9 cellular contexts compared by ENCODE assay signal in the genomic region with DNA sequence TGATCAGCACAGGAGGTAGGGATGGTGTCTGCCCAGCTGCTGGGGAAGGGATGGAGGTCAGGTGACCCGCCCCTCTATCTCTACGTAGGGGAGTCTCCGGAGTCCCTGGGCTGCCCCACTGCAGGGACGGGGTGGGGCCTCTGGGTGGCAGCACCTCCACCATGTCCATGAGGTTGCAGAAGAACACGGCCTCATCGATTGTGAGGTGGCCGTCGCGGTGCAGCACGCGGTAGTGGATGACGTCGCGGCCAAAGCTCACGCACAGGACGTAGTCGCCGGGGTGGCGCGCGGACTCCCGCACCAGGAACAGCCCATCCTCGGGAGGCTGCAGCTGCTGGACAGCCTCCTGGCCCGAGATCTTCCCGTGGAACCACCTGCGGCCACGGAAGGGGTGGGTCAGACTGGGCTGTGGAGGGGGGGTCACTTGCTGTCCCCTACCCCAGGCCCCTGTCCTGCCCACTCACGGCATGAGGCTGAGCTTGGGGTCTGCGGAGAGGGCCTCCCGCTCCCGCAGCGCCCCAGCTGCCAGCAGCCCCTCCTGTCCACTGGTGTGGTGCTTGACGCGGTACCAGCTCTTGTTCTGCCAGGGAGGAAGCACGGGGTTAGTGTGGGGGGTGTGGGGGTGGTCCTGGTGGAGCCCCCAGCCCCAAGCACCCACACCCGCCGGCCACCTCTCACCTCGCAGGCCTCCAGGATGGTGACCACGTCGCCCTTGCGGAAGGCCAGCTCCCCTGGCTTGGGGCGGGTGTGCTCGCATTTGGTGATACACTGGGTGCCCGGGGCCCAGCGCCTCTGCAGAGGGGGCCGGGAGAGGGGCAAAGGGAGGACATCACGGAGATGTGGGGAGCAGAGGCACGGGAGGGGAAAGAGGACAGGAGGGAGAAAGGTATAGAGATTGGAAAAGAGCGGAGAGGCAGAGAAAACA. TPM values are rescaled to one million over a fixed set of nuclear protein-coding genes. Genes with fewer than 3 reads are reported as not detected.
DNase-seq lines count a peak whose midpoint lies in the region; ATAC-seq and TF ChIP-seq lines count a peak whose summit lies in the region.
"Had no signal": no experiment of that assay in that cellular context is flagged by ENCODE, and none has a peak within 500 bp of the region (broad histone marks: within the 10 kb centered on the region; RNA-seq: fewer than 3 reads in every experiment).

No MANE protein-coding gene starts in this region.

- no peaks in the 10 kb centered on the region for H3K27me3 Mint-ChIP-seq in activated T-cell treated with anti-CD3 and anti-CD28 coated beads, Interleukin-2, amount 50 U/mL, for 72 hours (ENCODE audit: low read depth)

- intact Hi-C loops in lower lobe of right lung (cut with DNase I) = no loop called here

- no peak overlapping the region for H3K27ac ChIP-seq in lower lobe of right lung

- peaks cover 19% of the 10 kb centered on the region for H3K9me3 ChIP-seq in lower lobe of right lung

- H3K4me3 Mint-ChIP-seq in activated T-cell treated with anti-CD3 and anti-CD28 coated beads, Interleukin-2, amount 50 U/mL, for 72 hours = peak overlapping the region; percentile 76 to 82

- no peak overlapping the region for H3K4me3 ChIP-seq in lower lobe of right lung

- peaks cover 13% of the 10 kb centered on the region for H3K27me3 ChIP-seq in lower lobe of right lung (ENCODE audit: low read depth)

- peaks cover 5 to 9% of the 10 kb centered on the region in 2 donors for H3K9me3 Mint-ChIP-seq in activated T-cell treated with anti-CD3 and anti-CD28 coated beads, Interleukin-2, amount 50 U/mL, for 72 hours

- TF ChIP-seq CTCF in lower lobe of right lung (IDR thresholded peaks at IDR 0.05) = peak; percentile 40

- H3K36me3 Mint-ChIP-seq in activated T-cell treated with anti-CD3 and anti-CD28 coated beads, Interleukin-2, amount 50 U/mL, for 72 hours (ENCODE audit: insufficient read depth in 2 of 2) = peaks cover 11 to 13% of the 10 kb centered on the region in 2 donors

- peak; percentile 29 to 41 for ATAC-seq in activated T-cell treated with anti-CD3 and anti-CD28 coated beads, Interleukin-2, amount 50 U/mL, for 72 hours (replicated peaks in 1 of 2)
- peak in 1 of 2 donors; percentile 47 for ATAC-seq in lower lobe of right lung

- peaks cover 5% of the 10 kb centered on the region for H3K4me1 ChIP-seq in lower lobe of right lung

- H3K4me1 Mint-ChIP-seq in activated T-cell treated with anti-CD3 and anti-CD28 coated beads, Interleukin-2, amount 50 U/mL, for 72 hours (ENCODE audit: low read depth) = peaks cover 9% of the 10 kb centered on the region

- peak overlapping the region; percentile 16 for H3K27ac Mint-ChIP-seq in activated T-cell treated with anti-CD3 and anti-CD28 coated beads, Interleukin-2, amount 50 U/mL, for 72 hours

- H3K36me3 ChIP-seq in lower lobe of right lung = no peaks in the 10 kb centered on the region

- DNase-seq in AG20443 (ENCODE audit: low spot score) = peak; percentile 35
- peak; percentile 33 for DNase-seq in NAMALWA (ENCODE audit: low spot score)
- peak; percentile 48 to 62 for DNase-seq in activated T-cell treated with anti-CD3 and anti-CD28 coated beads, Interleukin-2, amount 50 U/mL, for 72 hours
- DNase-seq in lower lobe of right lung = no peak
- no peak for DNase-seq in SIG-M5 treated with dmso at 0.1 percent for 504 hours (lab: John Stamatoyannopoulos, UW; ENCODE audit: unreplicated experiment)
- DNase-seq in midbrain (lab: John Stamatoyannopoulos, UW) = no peak
- no peak for DNase-seq in glomerular visceral epithelial cell (ENCODE audit: extremely low spot score)
- DNase-seq in kidney tubule cell (ENCODE audit: low spot score) = no peak
- DNase-seq: DMS79 treated with DMSO at 0.1 percent for 48 hours had no signal

RNA-seq across cellular contexts. Expression of gene MATK, which starts 2.3 kb away (rescaled TPM):
- total RNA-seq in activated T-cell treated with anti-CD3 and anti-CD28 coated beads, Interleukin-2, amount 50 U/mL, for 72 hours = 10 to 100 TPM; 15.5 to 19.2 TPM
- total RNA-seq in lower lobe of right lung = 11.3 TPM

RNA-seq across cellular contexts. Expression of gene RAX2, which starts 11.9 kb away (rescaled TPM):
- total RNA-seq in activated T-cell treated with anti-CD3 and anti-CD28 coated beads, Interleukin-2, amount 50 U/mL, for 72 hours = not detected
- not detected for total RNA-seq in lower lobe of right lung

RNA-seq across cellular contexts. Expression of gene MRPL54, which starts 21.4 kb away (rescaled TPM):
- 10 to 100 TPM; 67.3 to 74.2 TPM for total RNA-seq in activated T-cell treated with anti-CD3 and anti-CD28 coated beads, Interleukin-2, amount 50 U/mL, for 72 hours
- total RNA-seq in lower lobe of right lung = 59.4 TPM

RNA-seq across cellular contexts. Expression of gene APBA3, which starts 22.4 kb away (rescaled TPM):
- total RNA-seq in activated T-cell treated with anti-CD3 and anti-CD28 coated beads, Interleukin-2, amount 50 U/mL, for 72 hours = 10 to 100 TPM; 51.8 to 52.7 TPM
- 18.2 TPM for total RNA-seq in lower lobe of right lung

Comparison
In these comparisons a context has a peak if more than half of its experiments do, and no peak if none do; other contexts are left out.
1. DNase-seq: peak in AG20443 (single experiment), NAMALWA (single experiment) and activated T-cell treated with anti-CD3 and anti-CD28 coated beads, Interleukin-2, amount 50 U/mL, for 72 hours (2 of 2); none in lower lobe of right lung (single experiment), SIG-M5 treated with dmso at 0.1 percent for 504 hours (single experiment), midbrain (single experiment), glomerular visceral epithelial cell (single experiment) and kidney tubule cell (single experiment).